9 cellular contexts compared by ENCODE assay signal in the genomic region with DNA sequence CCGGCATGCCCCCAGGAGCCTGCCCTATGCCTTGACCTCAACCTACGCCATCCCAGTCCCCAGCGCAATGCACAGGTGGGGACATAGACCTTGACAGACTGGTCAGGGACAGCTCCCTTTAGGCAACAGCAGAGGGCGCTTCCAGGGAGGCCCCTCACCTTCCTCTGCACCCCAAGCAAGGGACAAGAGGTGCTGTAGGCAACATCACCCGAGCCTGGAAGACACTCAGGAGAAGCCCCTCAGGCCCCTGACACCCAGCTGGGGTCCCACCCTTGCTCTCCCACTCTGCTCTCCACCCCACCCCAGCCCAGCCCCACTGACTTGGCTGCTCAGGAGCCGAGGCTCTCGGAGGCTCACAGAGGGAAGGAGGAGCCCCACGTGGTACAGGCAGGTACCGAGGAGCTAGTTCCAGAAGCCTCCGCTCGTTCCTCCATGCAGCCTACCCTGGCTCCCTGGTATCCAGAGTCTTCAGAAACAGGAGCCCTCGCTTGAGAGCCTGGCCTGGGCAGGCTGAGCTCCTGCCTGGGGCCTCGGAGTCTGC. TPM values are rescaled to one million over a fixed set of nuclear protein-coding genes. Genes with fewer than 3 reads are reported as not detected.
DNase-seq lines count a peak whose midpoint lies in the region; ATAC-seq and TF ChIP-seq lines count a peak whose summit lies in the region.
"Had no signal": no experiment of that assay in that cellular context is flagged by ENCODE, and none has a peak within 500 bp of the region (broad histone marks: within the 10 kb centered on the region; RNA-seq: fewer than 3 reads in every experiment).

No MANE protein-coding gene starts in this region.

- no peaks in the 10 kb centered on the region for H3K27me3 ChIP-seq in Loucy (ENCODE audit: insufficient read depth, low read length, poor library complexity, severe bottlenecking)

- CTCF ChIA-PET in activated naive CD4-positive, alpha-beta T cell treated with anti-CD3 and anti-CD28 coated beads for 36 hours (lab: Charles Lee) = interaction anchor here (1.4 to 1.8 kb wide), 3 partner anchors 21 to 70 kb away, joined by 3 to 4 read pairs (median 4); no protein-coding TSS in a partner anchor

- intact Hi-C loops in activated naive CD4-positive, alpha-beta T cell treated with anti-CD3 and anti-CD28 coated beads for 36 hours (cut with micrococcal nuclease) = loop anchor here (5.0 kb wide), 1 partner anchor 78 kb away; the partner anchor contains the start of gene ARF1

- H3K27me3 Mint-ChIP-seq in activated naive CD4-positive, alpha-beta T cell treated with anti-CD3 and anti-CD28 coated beads for 36 hours (ENCODE audit: low read depth) = peaks cover 56% of the 10 kb centered on the region
- peaks cover 93% of the 10 kb centered on the region for H3K27me3 Mint-ChIP-seq in nephron progenitor cell (ENCODE audit: low read depth, poor library complexity)

- H2AFZ ChIP-seq in Loucy (ENCODE audit: low read length) = no peak overlapping the region

- no peak overlapping the region for H3K4me3 Mint-ChIP-seq in activated naive CD4-positive, alpha-beta T cell treated with anti-CD3 and anti-CD28 coated beads for 36 hours
- H3K4me3 Mint-ChIP-seq in nephron progenitor cell = peak overlapping the region; percentile 40

- no peaks in the 10 kb centered on the region for H3K9me3 Mint-ChIP-seq in activated naive CD4-positive, alpha-beta T cell treated with anti-CD3 and anti-CD28 coated beads, Interleukin-2, amount 50 U/mL, for 72 hours
- no peaks in the 10 kb centered on the region for H3K9me3 Mint-ChIP-seq in activated naive CD4-positive, alpha-beta T cell treated with anti-CD3 and anti-CD28 coated beads for 36 hours
- no peaks in the 10 kb centered on the region for H3K9me3 Mint-ChIP-seq in nephron progenitor cell

- H3K9me3 ChIP-seq in Loucy (ENCODE audit: insufficient read depth, low read depth, low read length) = no peaks in the 10 kb centered on the region

- no peak overlapping the region for H3K4me3 ChIP-seq in Loucy (ENCODE audit: low read length, poor library complexity, severe bottlenecking)
- H3K4me3 ChIP-seq: skin epidermis had no signal

- H3K4me1 Mint-ChIP-seq in activated naive CD4-positive, alpha-beta T cell treated with anti-CD3 and anti-CD28 coated beads for 36 hours (ENCODE audit: low read depth) = peaks cover 17% of the 10 kb centered on the region
- H3K4me1 Mint-ChIP-seq in nephron progenitor cell = peaks cover 16% of the 10 kb centered on the region

- TF ChIP-seq CTCF in Loucy (conservative IDR thresholded peaks at IDR 0.05; ENCODE audit: low read length) = peak; percentile 50
- TF ChIP-seq CTCF in nephron progenitor cell (IDR thresholded peaks at IDR 0.05) = peak; percentile 40

- H3K4me1 ChIP-seq in Loucy (ENCODE audit: insufficient read depth, low read length, poor library complexity, severe bottlenecking) = no peaks in the 10 kb centered on the region

- H4K20me1 ChIP-seq in Loucy (ENCODE audit: insufficient read depth, low read length, poor library complexity, severe bottlenecking) = no peaks in the 10 kb centered on the region

- no peaks in the 10 kb centered on the region for H3K79me2 ChIP-seq in Loucy (ENCODE audit: insufficient read depth, low read length)

- DNase-seq in activated naive CD4-positive, alpha-beta T cell treated with anti-CD3 and anti-CD28 coated beads, Interleukin-2, amount 50 U/mL, for 72 hours (ENCODE audit: low spot score in 2 of 2) = peak in 1 of 2 donors; percentile 52
- no peak for DNase-seq in activated naive CD4-positive, alpha-beta T cell treated with anti-CD3 and anti-CD28 coated beads for 36 hours
- DNase-seq in dermis blood vessel endothelial cell (peak; percentile 43), nephron progenitor cell (no peak), cerebellum (ENCODE audit: low spot score) (no peak), cerebellar nuclear complex (lab: John Stamatoyannopoulos, UW) (no peak), NOMO-1 treated with dmso at 0.1 percent for 144 hours (lab: John Stamatoyannopoulos, UW; ENCODE audit: unreplicated experiment) (no peak)

- H3K36me3 Mint-ChIP-seq in activated naive CD4-positive, alpha-beta T cell treated with anti-CD3 and anti-CD28 coated beads, Interleukin-2, amount 50 U/mL, for 72 hours = no peaks in the 10 kb centered on the region
- H3K36me3 Mint-ChIP-seq in activated naive CD4-positive, alpha-beta T cell treated with anti-CD3 and anti-CD28 coated beads for 36 hours (ENCODE audit: low read depth) = no peaks in the 10 kb centered on the region
- H3K36me3 Mint-ChIP-seq in nephron progenitor cell (ENCODE audit: low read depth) = no peaks in the 10 kb centered on the region

- no peak overlapping the region for H3K9ac ChIP-seq in Loucy (ENCODE audit: low read depth, low read length, poor library complexity, severe bottlenecking)

- no peak overlapping the region for H3K4me2 ChIP-seq in Loucy (ENCODE audit: low read depth, low read length, poor library complexity, severe bottlenecking)

- ATAC-seq in activated naive CD4-positive, alpha-beta T cell treated with anti-CD3 and anti-CD28 coated beads, Interleukin-2, amount 50 U/mL, for 72 hours = peak; percentile 61 to 68

- no peak overlapping the region for H3K27ac Mint-ChIP-seq in activated naive CD4-positive, alpha-beta T cell treated with anti-CD3 and anti-CD28 coated beads, Interleukin-2, amount 50 U/mL, for 72 hours
- H3K27ac Mint-ChIP-seq in activated naive CD4-positive, alpha-beta T cell treated with anti-CD3 and anti-CD28 coated beads for 36 hours = no peak overlapping the region
- H3K27ac Mint-ChIP-seq in nephron progenitor cell = no peak overlapping the region

- no peaks in the 10 kb centered on the region for H3K9me2 ChIP-seq in Loucy (replicated peaks; ENCODE audit: low read depth, low read length)

- H3K36me3 ChIP-seq in Loucy (ENCODE audit: insufficient read depth, low read length) = no peaks in the 10 kb centered on the region

- H3F3A ChIP-seq in Loucy (ENCODE audit: low read depth) = no peaks in the 10 kb centered on the region

RNA-seq across cellular contexts. Expression of gene WNT3A, which starts 2.4 kb away (rescaled TPM):
- under 1 TPM in 1 of 2 donors, not detected in 1; 0.08 TPM for total RNA-seq in activated naive CD4-positive, alpha-beta T cell treated with anti-CD3 and anti-CD28 coated beads, Interleukin-2, amount 50 U/mL, for 72 hours
- total RNA-seq in activated naive CD4-positive, alpha-beta T cell treated with anti-CD3 and anti-CD28 coated beads for 36 hours = not detected
- not detected in 2 replicates for total RNA-seq in dermis blood vessel endothelial cell
- 0.45 TPM for total RNA-seq in cerebellum

RNA-seq across cellular contexts. Expression of gene WNT9A, which starts 56.7 kb away (rescaled TPM):
- total RNA-seq in activated naive CD4-positive, alpha-beta T cell treated with anti-CD3 and anti-CD28 coated beads, Interleukin-2, amount 50 U/mL, for 72 hours = not detected
- total RNA-seq in activated naive CD4-positive, alpha-beta T cell treated with anti-CD3 and anti-CD28 coated beads for 36 hours = not detected
- total RNA-seq in dermis blood vessel endothelial cell = 1.8 and 2.9 TPM in 2 replicates
- total RNA-seq in cerebellum = 1.9 TPM
